Comparison of ENCODE assay signal across 8 cellular contexts in genomic region chr4:139556071-139556734, GRCh38. TPM values are rescaled to one million over a fixed set of nuclear protein-coding genes. Genes with fewer than 3 reads are reported as not detected.
A peak's percentile ranks its signal among the peaks of the same experiment; 100 is the strongest.
DNase-seq lines count a peak whose midpoint lies in the region; ATAC-seq and TF ChIP-seq lines count a peak whose summit lies in the region.

TSS of gene SETD7 (minus strand) at chr4:139556219. CDS start at chr4:139556137, 82 bp downstream.

- DNase-seq in CD8-positive, alpha-beta T cell, result peak in 6 of 7 experiments; percentile 10 to 62 (median 34)
- DNase-seq in SK-N-SH (peak; percentile 76), germinal center (ENCODE audit: low spot score) (peak; percentile 68), neuronal stem cell (ENCODE audit: low spot score) (peak; percentile 58)

- H3K27me3 Mint-ChIP-seq in CD8-positive, alpha-beta T cell (ENCODE audit: low read depth), result peaks cover 9% of the 10 kb centered on the region
- H3K27me3 Mint-ChIP-seq in activated naive CD4-positive, alpha-beta T cell treated with anti-CD3 and anti-CD28 coated beads, Interleukin-2, amount 50 U/mL, for 24 hours, result no peaks in the 10 kb centered on the region

- ATAC-seq in CD8-positive, alpha-beta T cell, result peak; percentile 26
- ATAC-seq in GM21576 (IDR thresholded peaks at IDR 0.05; ENCODE audit: unreplicated experiment), result peak; percentile 30

- POLR2A ChIA-PET in CD8-positive, alpha-beta T cell (lab: Charles Lee), result interaction anchor here (1.0 to 2.8 kb wide), 7 partner anchors 10 to 256 kb away, joined by 3 to 25 read pairs (median 3); partner anchors contain the start of gene RAB33B
- POLR2A ChIA-PET in SK-N-SH (lab: Yijun Ruan, JAX), result interaction anchor here (0.6 to 2.3 kb wide), 4 partner anchors 12 to 682 kb away, joined by 3 to 11 read pairs (median 4); partner anchors contain the start of gene RAB33B

- H4K8ac ChIP-seq in neuronal stem cell (ENCODE audit: low read depth, low read length), result no peak within 1 kb of the TSS

- no peaks in the 10 kb centered on the region for H3K9me3 Mint-ChIP-seq in CD8-positive, alpha-beta T cell
- H3K9me3 Mint-ChIP-seq in activated naive CD4-positive, alpha-beta T cell treated with anti-CD3 and anti-CD28 coated beads, Interleukin-2, amount 50 U/mL, for 24 hours, result no peaks in the 10 kb centered on the region

- H3K14ac ChIP-seq in neuronal stem cell (ENCODE audit: low read length), result peak within 1 kb of the TSS; percentile 95

- peaks cover 13% of the 10 kb centered on the region for H3K4me1 ChIP-seq in CD8-positive, alpha-beta T cell (ENCODE audit: insufficient read depth, low read length)
- H3K4me1 ChIP-seq in Loucy (ENCODE audit: insufficient read depth, low read length, poor library complexity, severe bottlenecking) (peaks cover 79% of the 10 kb centered on the region), SK-N-SH (ENCODE audit: control insufficient read depth in 1 of 2, insufficient read depth in 2 of 2, low read depth in 1 of 2, low read length in 1 of 2) (peaks cover 26 to 37% of the 10 kb centered on the region in 2 experiments; a peak in 3 of 4 replicates), neuronal stem cell (ENCODE audit: control insufficient read depth in 2 of 2, insufficient read depth in 1 of 2, low read depth in 1 of 2, low read length in 2 of 2) (peaks cover 10 to 24% of the 10 kb centered on the region in 2 donors)

- TF ChIP-seq RAD21 in SK-N-SH (IDR thresholded peaks at IDR 0.05; ENCODE audit: low read length), result no peak

- no peaks in the 10 kb centered on the region for H3K79me1 ChIP-seq in neuronal stem cell (ENCODE audit: low read depth, low read length)

- H3K36me3 Mint-ChIP-seq in CD8-positive, alpha-beta T cell, result peaks cover 8% of the 10 kb centered on the region
- H3K36me3 Mint-ChIP-seq in activated naive CD4-positive, alpha-beta T cell treated with anti-CD3 and anti-CD28 coated beads, Interleukin-2, amount 50 U/mL, for 24 hours, result no peaks in the 10 kb centered on the region

- H2BK120ac ChIP-seq in neuronal stem cell (ENCODE audit: low read depth, low read length), result peak within 1 kb of the TSS; percentile 27

- peak within 1 kb of the TSS; percentile 85 for H2BK12ac ChIP-seq in neuronal stem cell (ENCODE audit: low read length)

- H2AFZ ChIP-seq in Loucy (ENCODE audit: low read length) (peak within 1 kb of the TSS; percentile 87), SK-N-SH (ENCODE audit: low read depth) (peak within 1 kb of the TSS; percentile 95), neuronal stem cell (ENCODE audit: low read length) (peak within 1 kb of the TSS; percentile 94)

- H4K20me1 ChIP-seq in Loucy (ENCODE audit: insufficient read depth, low read length, poor library complexity, severe bottlenecking), result peaks cover 33% of the 10 kb centered on the region
- H4K20me1 ChIP-seq in SK-N-SH (ENCODE audit: insufficient read depth), result no peaks in the 10 kb centered on the region; the same call in 1 of the 2 replicates

- H3K9me2 ChIP-seq in Loucy (replicated peaks; ENCODE audit: low read depth, low read length) (no peaks in the 10 kb centered on the region), SK-N-SH (no peaks in the 10 kb centered on the region)

- H3K4me2 ChIP-seq in Loucy (ENCODE audit: low read depth, low read length, poor library complexity, severe bottlenecking) (peak within 1 kb of the TSS; percentile 91), SK-N-SH (peak within 1 kb of the TSS; percentile 97), neuronal stem cell (ENCODE audit: insufficient read depth, low read length, poor library complexity, severe bottlenecking) (peak within 1 kb of the TSS; percentile 95)

- no peak for TF ChIP-seq CTCF in CD8-positive, alpha-beta T cell (IDR thresholded peaks at IDR 0.05)
- TF ChIP-seq CTCF in Loucy (conservative IDR thresholded peaks at IDR 0.05; ENCODE audit: low read length) (no peak), SK-N-SH (IDR thresholded peaks at IDR 0.05) (no peak)

- peak within 1 kb of the TSS; percentile 67 for H3K23ac ChIP-seq in neuronal stem cell (ENCODE audit: low read depth, low read length, poor library complexity)

- H3K79me2 ChIP-seq in Loucy (ENCODE audit: insufficient read depth, low read length), result peaks cover 41% of the 10 kb centered on the region
- peaks cover 39% of the 10 kb centered on the region for H3K79me2 ChIP-seq in SK-N-SH (ENCODE audit: insufficient read depth)

- H3K9ac ChIP-seq in Loucy (ENCODE audit: low read depth, low read length, poor library complexity, severe bottlenecking) (peak within 1 kb of the TSS; percentile 83), SK-N-SH (peak within 1 kb of the TSS; percentile 85), neuronal stem cell (ENCODE audit: low read depth, low read length, poor library complexity) (peak within 1 kb of the TSS; percentile 96)

- peak within 1 kb of the TSS; percentile 97 for H3K4me3 Mint-ChIP-seq in CD8-positive, alpha-beta T cell
- H3K4me3 Mint-ChIP-seq in activated naive CD4-positive, alpha-beta T cell treated with anti-CD3 and anti-CD28 coated beads, Interleukin-2, amount 50 U/mL, for 24 hours, result peak within 1 kb of the TSS; percentile 97

- peak within 1 kb of the TSS; percentile 53 for H3K27ac ChIP-seq in CD8-positive, alpha-beta T cell (ENCODE audit: low read depth, low read length)
- peak within 1 kb of the TSS; percentile 61 to 89 for H3K27ac ChIP-seq in SK-N-SH (ENCODE audit: low read depth in 2 of 2, low read length in 1 of 2)
- no peak within 1 kb of the TSS for H3K27ac ChIP-seq in neuronal stem cell (replicated peaks; ENCODE audit: low read length)
- H3K27ac ChIP-seq in temporal lobe (ENCODE audit: low read depth, low read length), result peak within 1 kb of the TSS; percentile 85

- WGBS in SK-N-SH (ENCODE audit: low lambda C conversion rate), result under 1% methylated on average over 37 of the region's 63 CpGs
- WGBS in neuronal stem cell (ENCODE audit: extremely low coverage in 2 of 2, insufficient read length in 2 of 2, insufficient replicate concordance in 1 of 2), 2 donors, result no CpG with 5 or more reads among the region's 63 CpGs

- peak within 1 kb of the TSS; percentile 95 for H3K27ac Mint-ChIP-seq in CD8-positive, alpha-beta T cell
- peak within 1 kb of the TSS; percentile 99 for H3K27ac Mint-ChIP-seq in activated naive CD4-positive, alpha-beta T cell treated with anti-CD3 and anti-CD28 coated beads, Interleukin-2, amount 50 U/mL, for 24 hours

- H3F3A ChIP-seq in Loucy (ENCODE audit: low read depth) (peaks cover 11% of the 10 kb centered on the region), SK-N-SH (replicated peaks; ENCODE audit: insufficient read depth) (peaks cover 7% of the 10 kb centered on the region)

- H3K4me3 ChIP-seq in CD8-positive, alpha-beta T cell (ENCODE audit: low read depth, low read length), result peak within 1 kb of the TSS; percentile 79
- peak within 1 kb of the TSS; percentile 85 for H3K4me3 ChIP-seq in Loucy (ENCODE audit: low read length, poor library complexity, severe bottlenecking)
- H3K4me3 ChIP-seq in SK-N-SH (ENCODE audit: low read depth in 2 of 2, low read length in 1 of 2), result peak within 1 kb of the TSS; percentile 63 to 97
- peak within 1 kb of the TSS; percentile 63 to 97 for H3K4me3 ChIP-seq in neuronal stem cell (ENCODE audit: low read length in 2 of 2)

- H3K27me3 ChIP-seq in CD8-positive, alpha-beta T cell (ENCODE audit: insufficient read depth, low read length), result no peaks in the 10 kb centered on the region
- H3K27me3 ChIP-seq in Loucy (ENCODE audit: insufficient read depth, low read length, poor library complexity, severe bottlenecking), result no peaks in the 10 kb centered on the region
- H3K27me3 ChIP-seq in SK-N-SH (ENCODE audit: insufficient read depth), result no peaks in the 10 kb centered on the region; the same call in 1 of the 2 replicates
- H3K27me3 ChIP-seq in neuronal stem cell (ENCODE audit: control insufficient read depth in 3 of 3, insufficient read depth in 3 of 3, low read depth in 1 of 3, low read length in 3 of 3), result peaks cover 7 to 31% (median 28%) of the 10 kb centered on the region in 3 experiments

- H2AK5ac ChIP-seq in neuronal stem cell (ENCODE audit: low read depth, low read length), result peak within 1 kb of the TSS; percentile 60

- intact Hi-C loops in CD8-positive, alpha-beta T cell (cut with DNase I, micrococcal nuclease), result loop anchor here (2.0 to 10.0 kb wide), 9 partner anchors 25 to 969 kb away; partner anchors contain the start of genes ELMOD2 (in 2 of the 2), NAA15 (in 2 of the 2), NDUFC1 (in 2 of the 2) and ELF2 (in 1 of the 2)

- no peaks in the 10 kb centered on the region for H3K9me3 ChIP-seq in CD8-positive, alpha-beta T cell (ENCODE audit: low read length)
- H3K9me3 ChIP-seq in Loucy (ENCODE audit: insufficient read depth, low read depth, low read length) (no peaks in the 10 kb centered on the region), SK-N-SH (no peaks in the 10 kb centered on the region), neuronal stem cell (replicated peaks in 1 of 2; ENCODE audit: control insufficient read depth in 2 of 2, insufficient read depth in 1 of 2, low read depth in 1 of 2, low read length in 2 of 2) (no peaks in the 10 kb centered on the region)

- TF ChIP-seq EP300 in SK-N-SH (IDR thresholded peaks at IDR 0.05; ENCODE audit: borderline replicate concordance in 1 of 2, low read depth in 1 of 2, low read length in 1 of 2), result no peak; a peak in 1 of 4 replicates

- no peaks in the 10 kb centered on the region for H3K36me3 ChIP-seq in CD8-positive, alpha-beta T cell (ENCODE audit: insufficient read depth, low read length)
- H3K36me3 ChIP-seq in Loucy (ENCODE audit: insufficient read depth, low read length), result no peaks in the 10 kb centered on the region
- no peaks in the 10 kb centered on the region for H3K36me3 ChIP-seq in SK-N-SH (replicated peaks in 1 of 2; ENCODE audit: control insufficient read depth in 1 of 2, insufficient read depth in 2 of 2, low read length in 1 of 2)
- no peaks in the 10 kb centered on the region for H3K36me3 ChIP-seq in neuronal stem cell (replicated peaks in 1 of 2; ENCODE audit: control insufficient read depth in 2 of 2, insufficient read depth in 2 of 2, low read length in 2 of 2)

- CTCF ChIA-PET in CD8-positive, alpha-beta T cell (lab: Charles Lee), result interaction anchor here (1.1 to 2.9 kb wide), 2 partner anchors 8 to 194 kb away, joined by 3 to 8 read pairs; no protein-coding TSS in a partner anchor
- CTCF ChIA-PET in SK-N-SH (lab: Yijun Ruan, JAX), result interaction anchor here (0.7 to 3.1 kb wide), 8 partner anchors 8 to 102 kb away, joined by 3 to 13 read pairs (median 4); no protein-coding TSS in a partner anchor

- H3K18ac ChIP-seq in neuronal stem cell (ENCODE audit: low read length), result peak within 1 kb of the TSS; percentile 99

- H3K4ac ChIP-seq in neuronal stem cell (ENCODE audit: low read length), result peak within 1 kb of the TSS; percentile 13

- H2BK5ac ChIP-seq in neuronal stem cell (ENCODE audit: low read length), result peak within 1 kb of the TSS; percentile 84

- H4K91ac ChIP-seq in neuronal stem cell (ENCODE audit: low read depth, low read length, poor library complexity), result peak within 1 kb of the TSS; percentile 48

- no peak within 1 kb of the TSS for H2BK15ac ChIP-seq in neuronal stem cell (ENCODE audit: low read length)

- H3K4me1 Mint-ChIP-seq in CD8-positive, alpha-beta T cell (ENCODE audit: low read depth), result peaks cover 40% of the 10 kb centered on the region
- peaks cover 54% of the 10 kb centered on the region for H3K4me1 Mint-ChIP-seq in activated naive CD4-positive, alpha-beta T cell treated with anti-CD3 and anti-CD28 coated beads, Interleukin-2, amount 50 U/mL, for 24 hours

RNA-seq across cellular contexts. Expression of gene SETD7, which starts in this region (rescaled TPM):
- total RNA-seq in CD8-positive, alpha-beta T cell, result 10 to 100 TPM in 1 of 2 experiments, 1 to 10 TPM in 1; 9.5 to 10.3 TPM
- polyA plus RNA-seq in SK-N-SH (2012; rRNA removed), result 5.0 and 6.8 TPM in 2 replicates
- polyA plus RNA-seq in SK-N-SH (2012; cell fraction: cytosol; rRNA removed), result 8.3 and 9.2 TPM in 2 replicates
- 2.7 and 5.2 TPM in 2 replicates for polyA plus RNA-seq in SK-N-SH (2012; cell fraction: nucleus; rRNA removed)
- 5.9 TPM for polyA plus RNA-seq in neuronal stem cell (2013, experiment 1 of 2)
- 5.7 TPM for polyA plus RNA-seq in neuronal stem cell (2013, experiment 2 of 2)
- 29.0 TPM for total RNA-seq in temporal lobe
